ENCODE assay signal across 21 cellular contexts in the genomic region with DNA sequence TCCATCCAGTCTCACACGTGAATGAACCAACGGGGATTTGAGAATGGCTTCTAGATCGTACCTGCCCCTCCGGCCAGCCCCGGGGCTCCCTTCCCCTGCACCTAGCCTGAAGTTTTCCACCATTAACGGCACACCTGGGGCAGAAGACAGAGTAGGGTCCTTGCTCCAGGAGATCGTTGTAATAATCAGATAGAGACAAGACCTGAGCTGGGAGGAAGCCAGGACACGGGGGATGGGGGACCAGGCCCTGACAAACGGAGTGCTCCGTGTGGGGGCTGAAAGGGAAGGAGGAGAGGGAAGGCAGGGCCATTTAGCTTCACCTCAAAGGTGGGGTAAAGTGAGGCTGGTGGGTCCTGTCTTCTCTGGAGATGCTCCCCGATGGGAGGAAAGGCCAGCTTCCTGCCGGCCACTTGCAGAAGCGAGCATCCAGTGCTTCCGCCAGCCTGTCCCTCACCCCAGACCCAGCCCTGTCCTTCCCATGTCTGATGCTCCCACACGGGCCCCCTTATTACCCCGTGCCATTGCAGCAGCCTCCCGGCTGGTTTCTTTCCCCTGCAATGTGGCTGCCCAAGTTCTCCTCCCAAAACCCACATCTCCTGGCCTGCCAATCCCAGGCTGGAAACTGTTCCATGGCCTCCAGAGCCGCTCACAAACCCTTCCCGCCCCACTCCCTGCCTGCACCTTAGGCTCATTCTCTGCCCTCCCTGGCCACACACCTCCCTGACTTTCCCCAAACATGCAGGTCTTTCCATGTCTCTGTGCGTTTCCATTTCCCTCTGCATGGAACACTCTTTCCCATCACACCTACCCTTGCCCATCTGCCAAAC.
A peak's percentile ranks its signal among the peaks of the same experiment; 100 is the strongest.
DNase-seq lines count a peak whose midpoint lies in the region; ATAC-seq and TF ChIP-seq lines count a peak whose summit lies in the region.
"Had no signal": no experiment of that assay in that cellular context is flagged by ENCODE, and none has a peak within 500 bp of the region (broad histone marks: within the 10 kb centered on the region; RNA-seq: fewer than 3 reads in every experiment).

No MANE protein-coding gene starts in this region.

- H3K4me3 Mint-ChIP-seq in CD4-positive, alpha-beta T cell: peak overlapping the region; percentile 43
- H3K4me3 Mint-ChIP-seq in endodermal cell (no peak overlapping the region), neural progenitor cell (peak overlapping the region; percentile 2)
- H3K4me3 Mint-ChIP-seq: activated B cell treated with CpG ODN at 0.5 μM for 24 hours; activated CD8-positive, alpha-beta T cell treated with anti-CD3 and anti-CD28 coated beads for 36 hours; stimulated activated memory B cell treated with anti-CD40 and anti-IgM and Interleukin-4, amounts not matched to agents 10 μg/mL and 1 μg/mL and 100 μg/mL, for 72 hours; T-helper 1 cell treated with Interleukin-12 subunit alpha and Interleukin-12 subunit beta and Interleukin-4 antibody, amounts not matched to agents 30 μg/mL and 1 μg/mL, for 36 hours had no signal

- CTCF ChIA-PET in CD4-positive, alpha-beta T cell (lab: Charles Lee): no interaction called here

- WGBS in endodermal cell (ENCODE audit: insufficient coverage in 1 of 2, insufficient read length in 1 of 2), 2 experiments: 81% methylated on average over 11 to 20 of the region's 20 CpGs

- no peak overlapping the region for H3K27ac Mint-ChIP-seq in CD4-positive, alpha-beta T cell
- H3K27ac Mint-ChIP-seq in endodermal cell: no peak overlapping the region
- H3K27ac Mint-ChIP-seq in neural progenitor cell: no peak overlapping the region
- H3K27ac Mint-ChIP-seq: activated B cell treated with CpG ODN at 0.5 μM for 24 hours; activated CD8-positive, alpha-beta T cell treated with anti-CD3 and anti-CD28 coated beads for 36 hours; activated naive CD4-positive, alpha-beta T cell treated with anti-CD3 and anti-CD28 coated beads, Interleukin-2, amount 50 U/mL, for 72 hours; stimulated activated memory B cell treated with anti-CD40 and anti-IgM and Interleukin-4, amounts not matched to agents 10 μg/mL and 1 μg/mL and 100 μg/mL, for 72 hours; T-helper 1 cell treated with Interleukin-12 subunit alpha and Interleukin-12 subunit beta and Interleukin-4 antibody, amounts not matched to agents 30 μg/mL and 1 μg/mL, for 36 hours had no signal

- H3K27ac ChIP-seq in CD4-positive, alpha-beta T cell (ENCODE audit: low read depth, low read length): no peak overlapping the region
- no peak overlapping the region for H3K27ac ChIP-seq in HUES6 (ENCODE audit: low read depth, low read length)
- no peak overlapping the region for H3K27ac ChIP-seq in endodermal cell (ENCODE audit: low read depth, low read length)
- no peak overlapping the region for H3K27ac ChIP-seq in neural progenitor cell
- H3K27ac ChIP-seq: brain microvascular endothelial cell had no signal

- H3K9me3 Mint-ChIP-seq in CD4-positive, alpha-beta T cell: no peaks in the 10 kb centered on the region
- peaks cover 27% of the 10 kb centered on the region for H3K9me3 Mint-ChIP-seq in endodermal cell
- H3K9me3 Mint-ChIP-seq in neural progenitor cell: peaks cover 22% of the 10 kb centered on the region
- H3K9me3 Mint-ChIP-seq: activated B cell treated with CpG ODN at 0.5 μM for 24 hours; activated naive CD4-positive, alpha-beta T cell treated with anti-CD3 and anti-CD28 coated beads, Interleukin-2, amount 50 U/mL, for 72 hours; stimulated activated memory B cell treated with anti-CD40 and anti-IgM and Interleukin-4, amounts not matched to agents 10 μg/mL and 1 μg/mL and 100 μg/mL, for 72 hours; T-helper 1 cell treated with Interleukin-12 subunit alpha and Interleukin-12 subunit beta and Interleukin-4 antibody, amounts not matched to agents 30 μg/mL and 1 μg/mL, for 36 hours had no signal

- ATAC-seq in CD4-positive, alpha-beta T cell (ENCODE audit: poor library complexity): no peak
- no peak for ATAC-seq in mucosa of descending colon
- ATAC-seq: activated CD8-positive, alpha-beta T cell treated with anti-CD3 and anti-CD28 coated beads for 36 hours; activated naive CD4-positive, alpha-beta T cell treated with anti-CD3 and anti-CD28 coated beads, Interleukin-2, amount 50 U/mL, for 72 hours; stimulated activated memory B cell treated with anti-CD40 and anti-IgM and Interleukin-4, amounts not matched to agents 10 μg/mL and 1 μg/mL and 100 μg/mL, for 72 hours had no signal

- H3K4me1 ChIP-seq in HUES6 (ENCODE audit: control insufficient read depth, insufficient read depth, low read length) (peaks cover 35% of the 10 kb centered on the region), endodermal cell (ENCODE audit: control insufficient read depth, insufficient read depth, low read length) (peaks cover 9% of the 10 kb centered on the region), neural progenitor cell (peaks cover 25% of the 10 kb centered on the region), mucosa of descending colon (ENCODE audit: low read depth) (no peaks in the 10 kb centered on the region)

- POLR2A ChIA-PET in CD4-positive, alpha-beta T cell (lab: Charles Lee): no interaction called here

- no peaks in the 10 kb centered on the region for H3K79me2 ChIP-seq in neural progenitor cell (ENCODE audit: low read depth)

- no peak for TF ChIP-seq CTCF in CD4-positive, alpha-beta T cell (IDR thresholded peaks at IDR 0.05)
- TF ChIP-seq CTCF in endodermal cell (conservative IDR thresholded peaks at IDR 0.05): no peak
- TF ChIP-seq CTCF in neural progenitor cell (IDR thresholded peaks at IDR 0.05): no peak
- TF ChIP-seq CTCF in mucosa of descending colon (IDR thresholded peaks at IDR 0.05): no peak

- no peaks in the 10 kb centered on the region for H3K27me3 ChIP-seq in CD4-positive, alpha-beta T cell (ENCODE audit: control insufficient read depth, insufficient read depth, low read length)
- H3K27me3 ChIP-seq in HUES6 (ENCODE audit: control insufficient read depth, insufficient read depth, low read length) (peaks cover 31% of the 10 kb centered on the region), endodermal cell (ENCODE audit: control insufficient read depth, insufficient read depth, low read length, poor library complexity, severe bottlenecking) (peaks cover 10% of the 10 kb centered on the region), neural progenitor cell (peaks cover 40% of the 10 kb centered on the region)
- H3K27me3 ChIP-seq: brain microvascular endothelial cell, ovary had no signal

- H3K27me3 Mint-ChIP-seq in CD4-positive, alpha-beta T cell: peaks cover 16% of the 10 kb centered on the region
- H3K27me3 Mint-ChIP-seq in endodermal cell (ENCODE audit: insufficient read depth): peaks cover 27% of the 10 kb centered on the region
- H3K27me3 Mint-ChIP-seq in neural progenitor cell (ENCODE audit: insufficient read depth, low read depth): peaks cover 13% of the 10 kb centered on the region

- peak overlapping the region; percentile 91 for H3K4me2 ChIP-seq in neural progenitor cell

- H3K4me1 Mint-ChIP-seq in CD4-positive, alpha-beta T cell (ENCODE audit: low read depth): peaks cover 4% of the 10 kb centered on the region
- H3K4me1 Mint-ChIP-seq in endodermal cell: peaks cover 25% of the 10 kb centered on the region
- peaks cover 16% of the 10 kb centered on the region for H3K4me1 Mint-ChIP-seq in neural progenitor cell

- no peak overlapping the region for H2AFZ ChIP-seq in neural progenitor cell (replicated peaks)

- H3K4me3 ChIP-seq in HUES6 (ENCODE audit: low read depth, low read length): 0 out of 2 replicates have a peak overlapping the region, but pooled peaks have one; percentile 61
- no peak overlapping the region for H3K4me3 ChIP-seq in endodermal cell (ENCODE audit: low read length)
- no peak overlapping the region for H3K4me3 ChIP-seq in neural progenitor cell
- no peak overlapping the region for H3K4me3 ChIP-seq in mucosa of descending colon
- H3K4me3 ChIP-seq: ovary, transverse colon had no signal

- intact Hi-C loops in CD4-positive, alpha-beta T cell (cut with DNase I, micrococcal nuclease): no loop called here
- intact Hi-C loops in mucosa of descending colon (cut with DNase I, micrococcal nuclease): loop anchor here in 1 of 2 donors (5.0 kb wide), 1 partner anchor 700 kb away; no protein-coding TSS in a partner anchor

- no peaks in the 10 kb centered on the region for H3K9me3 ChIP-seq in CD4-positive, alpha-beta T cell (ENCODE audit: control insufficient read depth, low read length)
- H3K9me3 ChIP-seq in HUES6 (ENCODE audit: control insufficient read depth, insufficient read depth, low read depth, low read length) (peaks cover 16% of the 10 kb centered on the region), endodermal cell (ENCODE audit: control insufficient read depth, low read length) (peaks cover 14% of the 10 kb centered on the region), neural progenitor cell (ENCODE audit: low read depth) (no peaks in the 10 kb centered on the region), mucosa of descending colon (peaks cover 5% of the 10 kb centered on the region)
- H3K9me3 ChIP-seq: ovary, transverse colon had no signal

- no peaks in the 10 kb centered on the region for H3K36me3 ChIP-seq in HUES6 (ENCODE audit: control insufficient read depth, insufficient read depth, low read length)
- H3K36me3 ChIP-seq in endodermal cell (ENCODE audit: control insufficient read depth, insufficient read depth, low read length): no peaks in the 10 kb centered on the region
- H3K36me3 ChIP-seq in neural progenitor cell: no peaks in the 10 kb centered on the region
- H3K36me3 ChIP-seq in mucosa of descending colon (ENCODE audit: low read depth): no peaks in the 10 kb centered on the region
- H3K36me3 ChIP-seq: brain microvascular endothelial cell, ovary, transverse colon had no signal

- peaks cover 25% of the 10 kb centered on the region for H3F3A ChIP-seq in neural progenitor cell (ENCODE audit: low read depth)

- H3K36me3 Mint-ChIP-seq in CD4-positive, alpha-beta T cell (ENCODE audit: low read depth): no peaks in the 10 kb centered on the region
- H3K36me3 Mint-ChIP-seq in endodermal cell (ENCODE audit: low read depth): peaks cover 8% of the 10 kb centered on the region
- H3K36me3 Mint-ChIP-seq in neural progenitor cell: no peaks in the 10 kb centered on the region
- H3K36me3 Mint-ChIP-seq: activated naive CD4-positive, alpha-beta T cell treated with anti-CD3 and anti-CD28 coated beads, Interleukin-2, amount 50 U/mL, for 72 hours; stimulated activated memory B cell treated with anti-CD40 and anti-IgM and Interleukin-4, amounts not matched to agents 10 μg/mL and 1 μg/mL and 100 μg/mL, for 72 hours had no signal

- H3K9ac ChIP-seq in HUES6 (ENCODE audit: low read length) (no peak overlapping the region), endodermal cell (ENCODE audit: extremely low read depth, low read length, poor library complexity, severe bottlenecking) (no peak overlapping the region), neural progenitor cell (no peak overlapping the region)

- peaks cover 5% of the 10 kb centered on the region for H4K20me1 ChIP-seq in neural progenitor cell (ENCODE audit: low read depth)

- no peak for DNase-seq in CD4-positive, alpha-beta T cell
- DNase-seq in endodermal cell (peak; percentile 59), neural progenitor cell (ENCODE audit: low spot score) (no peak), NCI-H1930 (lab: John Stamatoyannopoulos, UW) (no peak), NCI-H187 (lab: John Stamatoyannopoulos, UW) (no peak), mucosa of descending colon (no peak)
- no peak for DNase-seq in stimulated activated CD4-positive, alpha-beta T cell treated with anti-CD3 and anti-CD28 coated beads, Interleukin-2, amount 100 ng/mL, for 24 hours
- DNase-seq: activated B cell treated with CpG ODN at 0.5 μM for 24 hours; activated CD8-positive, alpha-beta T cell treated with anti-CD3 and anti-CD28 coated beads for 36 hours; activated T-cell treated with anti-CD3 and anti-CD28 coated beads, Interleukin-2, amount 50 U/mL, for 1 hour; brain microvascular endothelial cell; COR-L47; KG1; NCI-H526 treated with DMSO at 0.1 percent for 48 hours; SIG-M5; transverse colon had no signal
